15 cellular contexts compared by ENCODE assay signal in the genomic region with DNA sequence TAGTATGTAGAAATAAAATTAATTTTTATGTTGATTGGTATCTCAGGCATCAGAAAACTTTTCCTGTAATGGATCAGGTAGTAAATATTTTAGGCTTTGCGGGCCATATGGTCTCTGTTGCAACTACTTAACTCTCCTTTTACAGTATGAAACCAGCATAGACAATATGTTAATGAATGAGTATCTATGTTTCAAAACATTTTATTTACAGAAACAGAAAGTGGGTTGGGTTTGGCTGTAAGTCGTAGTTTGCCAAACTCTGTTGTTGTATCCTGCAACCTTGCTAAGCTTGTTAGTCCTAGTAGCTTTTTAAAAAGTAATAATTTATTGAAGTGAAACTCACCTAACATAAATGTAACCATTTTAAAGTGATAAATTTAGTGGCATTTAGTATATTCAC.
A peak's percentile ranks its signal among the peaks of the same experiment; 100 is the strongest.
DNase-seq lines count a peak whose midpoint lies in the region; ATAC-seq, FAIRE-seq and TF ChIP-seq lines count a peak whose summit lies in the region.
"Had no signal": no experiment of that assay in that cellular context is flagged by ENCODE, and none has a peak within 500 bp of the region (broad histone marks: within the 10 kb centered on the region; RNA-seq: fewer than 3 reads in every experiment).

No MANE protein-coding gene starts in this region.

- intact Hi-C loops in HepG2 (cut with micrococcal nuclease; ENCODE audit: unreplicated experiment), result no loop called here

- FAIRE-seq in HepG2 (lab: Jason Lieb, UNC), result no peak

- no peak overlapping the region for H3K27ac ChIP-seq in HepG2 (ENCODE audit: extremely low read length, insufficient read depth, low read length)
- H3K27ac ChIP-seq: HL-60, Peyer's patch had no signal

- no peak for TF ChIP-seq CTCF in HepG2 (CRISPR knock-in tag; IDR thresholded peaks at IDR 0.05)

- H3K4me1 ChIP-seq in HepG2 (ENCODE audit: insufficient read depth, low read length), result no peaks in the 10 kb centered on the region
- H3K4me1 ChIP-seq: Peyer's patch had no signal

- no peak overlapping the region for H3K9ac ChIP-seq in HepG2 (ENCODE audit: insufficient read depth, low read depth, low read length)

- CTCF ChIA-PET in HepG2 (lab: Yijun Ruan, JAX; ENCODE audit: low intra/inter-chr PET ratio, low total read pairs), result no interaction called here

- no peak overlapping the region for H3K4me3 ChIP-seq in HepG2 (replicated peaks in 1 of 3; ENCODE audit: insufficient read depth in 1 of 3, low read depth in 2 of 3, low read length in 3 of 3)
- H3K4me3 ChIP-seq: Peyer's patch had no signal

- POLR2A ChIA-PET in HepG2 (lab: Yijun Ruan, JAX), result no interaction called here

- WGBS in HepG2 (ENCODE audit: low lambda C conversion rate), result 99% methylated on average over 2 of the region's 2 CpGs

- no peaks in the 10 kb centered on the region for H4K20me1 ChIP-seq in HepG2 (ENCODE audit: insufficient read depth, low read length)

- no peak overlapping the region for H2AFZ ChIP-seq in HepG2 (ENCODE audit: low read length)

- no peaks in the 10 kb centered on the region for H3K27me3 ChIP-seq in HepG2 (ENCODE audit: control insufficient read depth in 1 of 2, insufficient read depth in 2 of 2, low read length in 2 of 2)
- H3K27me3 ChIP-seq: Peyer's patch had no signal

- no peaks in the 10 kb centered on the region for H3K36me3 ChIP-seq in HepG2 (replicated peaks in 1 of 2; ENCODE audit: control insufficient read depth in 1 of 2, insufficient read depth in 2 of 2, low read length in 2 of 2)
- H3K36me3 ChIP-seq: Peyer's patch had no signal

- no peak overlapping the region for H3K4me2 ChIP-seq in HepG2 (ENCODE audit: low read depth, low read length)

- BruUV-seq in HepG2 (replicated peaks; lab: Mats Ljungman, UMichigan), result no TSS peak

- H3K9me3 ChIP-seq in HepG2 (ENCODE audit: low read length), result no peaks in the 10 kb centered on the region
- H3K9me3 ChIP-seq: Peyer's patch had no signal

- ATAC-seq in GM18511 (IDR thresholded peaks at IDR 0.05; ENCODE audit: unreplicated experiment), result peak; percentile 51
- peak; percentile 55 for ATAC-seq in GM19351 (IDR thresholded peaks at IDR 0.05; ENCODE audit: unreplicated experiment)
- ATAC-seq in HG02981 (IDR thresholded peaks at IDR 0.05; ENCODE audit: unreplicated experiment), result peak; percentile 54
- ATAC-seq in HepG2, result no peak
- no peak for ATAC-seq in GM21367 (IDR thresholded peaks at IDR 0.05; ENCODE audit: unreplicated experiment)
- ATAC-seq: Right ventricle myocardium inferior had no signal

- no peak for TF ChIP-seq POLR2A in HepG2 (IDR thresholded peaks at IDR 0.05; ENCODE audit: insufficient read depth in 1 of 2, low read depth in 2 of 2, low read length in 2 of 2)

- in situ Hi-C loops in HepG2 (cut with HindIII; ENCODE audit: extremely low pct_ligation_motif_present, low pct_unique_long_range_greater_than_20kb), result no loop called here

- no peak for TF ChIP-seq EP300 in HepG2 (IDR thresholded peaks at IDR 0.05; ENCODE audit: low read depth in 2 of 2, low read length in 2 of 2)
- no peak for TF ChIP-seq EP300 in HepG2 (CRISPR knock-in tag; IDR thresholded peaks at IDR 0.05; ENCODE audit: borderline replicate concordance)

- DNase-seq in HepG2 (ENCODE audit: low spot score), result no peak
- no peak for DNase-seq in AG08396 (ENCODE audit: low spot score)
- no peak for DNase-seq in NCI-H1436 treated with DMSO at 0.1 percent for 48 hours (lab: John Stamatoyannopoulos, UW)
- DNase-seq: ACHN, COR-L47, HCEC 1CT, NCI-H2081 treated with DMSO at 0.1 percent for 48 hours, NCI-H524, Peyer's patch had no signal

- no peaks in the 10 kb centered on the region for H3K79me2 ChIP-seq in HepG2 (ENCODE audit: insufficient read depth, low read length)

- no peak for TF ChIP-seq RAD21 in HepG2 (CRISPR knock-in tag; IDR thresholded peaks at IDR 0.05)

TF ChIP-seq in HepG2, 621 proteins besides CTCF, POLR2A, EP300 and RAD21:
- TF ChIP-seq HNRNPK (IDR thresholded peaks at IDR 0.05; ENCODE audit: low read depth, low read length, poor library complexity, severe bottlenecking) (peak; percentile 23), MAZ (IDR thresholded peaks at IDR 0.05; ENCODE audit: borderline replicate concordance, low read depth, low read length) (no peak), MAZ (CRISPR knock-in tag; IDR thresholded peaks at IDR 0.05; ENCODE audit: low read depth) (no peak)

Comparison
In these comparisons a context has a peak if more than half of its experiments do, and no peak if none do; other contexts are left out.
1. ATAC-seq: peak in GM18511 (single experiment), GM19351 (single experiment) and HG02981 (single experiment); none in HepG2 (single experiment) and GM21367 (single experiment).